1 cellular context compared by ENCODE assay signal in the genomic region with DNA sequence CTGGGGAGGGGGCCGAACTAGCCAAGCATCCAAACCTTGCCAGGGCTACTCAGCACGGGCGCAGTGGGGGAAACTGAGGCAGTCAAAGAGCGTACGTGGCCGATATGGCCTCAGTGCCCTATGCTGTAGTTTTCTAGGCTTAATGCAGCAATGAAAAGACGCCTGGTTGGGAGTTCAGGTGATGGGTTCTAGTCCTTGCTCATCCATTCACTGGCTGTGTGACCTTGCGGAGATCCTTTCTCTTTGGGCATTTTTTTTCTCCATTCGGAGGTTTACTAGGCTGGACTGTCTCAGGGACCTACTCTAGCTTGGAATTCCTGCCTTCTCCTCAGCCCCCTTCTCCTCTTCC.
TF ChIP-seq lines count a peak whose summit lies in the region.

No MANE protein-coding gene starts in this region.

TF ChIP-seq in HepG2, 621 proteins besides CTCF, POLR2A, EP300 and RAD21 (continued from another document):
- TF ChIP-seq, protein P1, sequence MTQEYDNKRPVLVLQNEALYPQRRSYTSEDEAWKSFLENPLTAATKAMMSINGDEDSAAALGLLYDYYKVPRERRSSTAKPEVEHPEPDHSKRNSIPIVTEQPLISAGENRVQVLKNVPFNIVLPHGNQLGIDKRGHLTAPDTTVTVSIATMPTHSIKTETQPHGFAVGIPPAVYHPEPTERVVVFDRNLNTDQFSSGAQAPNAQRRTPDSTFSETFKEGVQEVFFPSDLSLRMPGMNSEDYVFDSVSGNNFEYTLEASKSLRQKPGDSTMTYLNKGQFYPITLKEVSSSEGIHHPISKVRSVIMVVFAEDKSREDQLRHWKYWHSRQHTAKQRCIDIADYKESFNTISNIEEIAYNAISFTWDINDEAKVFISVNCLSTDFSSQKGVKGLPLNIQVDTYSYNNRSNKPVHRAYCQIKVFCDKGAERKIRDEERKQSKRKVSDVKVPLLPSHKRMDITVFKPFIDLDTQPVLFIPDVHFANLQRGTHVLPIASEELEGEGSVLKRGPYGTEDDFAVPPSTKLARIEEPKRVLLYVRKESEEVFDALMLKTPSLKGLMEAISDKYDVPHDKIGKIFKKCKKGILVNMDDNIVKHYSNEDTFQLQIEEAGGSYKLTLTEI (CRISPR knock-in tag; conservative IDR thresholded peaks at IDR 0.05) = no peak
- no peak for TF ChIP-seq ZNF124 (CRISPR knock-in tag; IDR thresholded peaks at IDR 0.05)
- TF ChIP-seq ZNF367 (CRISPR knock-in tag; IDR thresholded peaks at IDR 0.05; ENCODE audit: borderline replicate concordance) = no peak
- TF ChIP-seq TBL1XR1 (IDR thresholded peaks at IDR 0.05; ENCODE audit: borderline replicate concordance, low read length, partially characterized antibody) = no peak
- TF ChIP-seq MEIS1 (CRISPR knock-in tag; IDR thresholded peaks at IDR 0.05; ENCODE audit: borderline replicate concordance) = no peak
- no peak for TF ChIP-seq XRCC5 (optimal IDR thresholded peaks at IDR 0.05; ENCODE audit: low read length)
- no peak for TF ChIP-seq ZNF317 (CRISPR knock-in tag; IDR thresholded peaks at IDR 0.05)
- TF ChIP-seq, protein P2, sequence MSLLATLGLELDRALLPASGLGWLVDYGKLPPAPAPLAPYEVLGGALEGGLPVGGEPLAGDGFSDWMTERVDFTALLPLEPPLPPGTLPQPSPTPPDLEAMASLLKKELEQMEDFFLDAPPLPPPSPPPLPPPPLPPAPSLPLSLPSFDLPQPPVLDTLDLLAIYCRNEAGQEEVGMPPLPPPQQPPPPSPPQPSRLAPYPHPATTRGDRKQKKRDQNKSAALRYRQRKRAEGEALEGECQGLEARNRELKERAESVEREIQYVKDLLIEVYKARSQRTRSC (CRISPR knock-in tag; IDR thresholded peaks at IDR 0.05; ENCODE audit: low read depth) = no peak
- no peak for TF ChIP-seq MTF1 (CRISPR knock-in tag; IDR thresholded peaks at IDR 0.05)
- no peak for TF ChIP-seq HOXA5 (CRISPR knock-in tag; IDR thresholded peaks at IDR 0.05)
- TF ChIP-seq KDM2A (CRISPR knock-in tag; IDR thresholded peaks at IDR 0.05; ENCODE audit: borderline replicate concordance, low read depth) = no peak
- TF ChIP-seq, protein P3, sequence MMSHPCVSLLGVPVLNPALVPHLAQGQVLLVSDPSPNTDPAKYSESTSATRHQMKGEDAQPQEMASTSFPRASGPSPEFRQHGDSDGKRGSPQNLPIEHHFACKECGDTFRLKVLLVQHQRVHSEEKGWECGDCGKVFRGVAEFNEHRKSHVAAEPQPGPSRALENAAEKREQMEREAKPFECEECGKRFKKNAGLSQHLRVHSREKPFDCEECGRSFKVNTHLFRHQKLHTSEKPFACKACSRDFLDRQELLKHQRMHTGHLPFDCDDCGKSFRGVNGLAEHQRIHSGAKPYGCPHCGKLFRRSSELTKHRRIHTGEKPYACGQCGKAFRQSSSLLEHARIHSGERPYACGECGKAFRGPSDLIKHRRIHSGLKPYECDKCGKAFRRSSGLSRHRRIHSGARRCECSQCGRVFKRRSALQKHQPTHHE (CRISPR knock-in tag; IDR thresholded peaks at IDR 0.05; ENCODE audit: borderline replicate concordance) = no peak
- TF ChIP-seq, protein P4, sequence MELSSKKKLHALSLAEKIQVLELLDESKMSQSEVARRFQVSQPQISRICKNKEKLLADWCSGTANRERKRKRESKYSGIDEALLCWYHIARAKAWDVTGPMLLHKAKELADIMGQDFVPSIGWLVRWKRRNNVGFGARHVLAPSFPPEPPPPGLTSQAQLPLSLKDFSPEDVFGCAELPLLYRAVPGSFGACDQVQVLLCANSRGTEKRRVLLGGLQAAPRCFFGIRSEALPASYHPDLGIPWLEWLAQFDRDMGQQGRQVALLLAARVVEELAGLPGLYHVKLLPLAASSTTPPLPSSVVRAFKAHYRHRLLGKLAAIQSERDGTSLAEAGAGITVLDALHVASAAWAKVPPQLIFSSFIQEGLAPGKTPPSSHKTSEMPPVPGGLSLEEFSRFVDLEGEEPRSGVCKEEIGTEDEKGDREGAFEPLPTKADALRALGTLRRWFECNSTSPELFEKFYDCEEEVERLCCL (CRISPR knock-in tag; IDR thresholded peaks at IDR 0.05; ENCODE audit: borderline replicate concordance) = no peak
- TF ChIP-seq SNAPC2 (CRISPR knock-in tag; IDR thresholded peaks at IDR 0.05) = no peak
- TF ChIP-seq ZNF558 (CRISPR knock-in tag; IDR thresholded peaks at IDR 0.05; ENCODE audit: borderline replicate concordance) = no peak
- no peak for TF ChIP-seq KDM1A (CRISPR knock-in tag; IDR thresholded peaks at IDR 0.05)
- peak; percentile 16 for TF ChIP-seq IRF2 (CRISPR knock-in tag; IDR thresholded peaks at IDR 0.05)
- TF ChIP-seq, protein P5, sequence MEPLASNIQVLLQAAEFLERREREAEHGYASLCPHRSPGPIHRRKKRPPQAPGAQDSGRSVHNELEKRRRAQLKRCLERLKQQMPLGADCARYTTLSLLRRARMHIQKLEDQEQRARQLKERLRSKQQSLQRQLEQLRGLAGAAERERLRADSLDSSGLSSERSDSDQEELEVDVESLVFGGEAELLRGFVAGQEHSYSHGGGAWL (CRISPR knock-in tag; IDR thresholded peaks at IDR 0.05) = no peak; the same call in 1 of the 2 replicates
- TF ChIP-seq FOXO1 (CRISPR knock-in tag; IDR thresholded peaks at IDR 0.05) = no peak
- TF ChIP-seq NR2F1 (CRISPR knock-in tag; IDR thresholded peaks at IDR 0.05) = no peak
- no peak for TF ChIP-seq SRSF9 (IDR thresholded peaks at IDR 0.05; ENCODE audit: borderline replicate concordance, insufficient read depth, low read depth, low read length, poor library complexity, severe bottlenecking)
- TF ChIP-seq MXD4 (CRISPR knock-in tag; IDR thresholded peaks at IDR 0.05) = no peak
- TF ChIP-seq, protein P6, sequence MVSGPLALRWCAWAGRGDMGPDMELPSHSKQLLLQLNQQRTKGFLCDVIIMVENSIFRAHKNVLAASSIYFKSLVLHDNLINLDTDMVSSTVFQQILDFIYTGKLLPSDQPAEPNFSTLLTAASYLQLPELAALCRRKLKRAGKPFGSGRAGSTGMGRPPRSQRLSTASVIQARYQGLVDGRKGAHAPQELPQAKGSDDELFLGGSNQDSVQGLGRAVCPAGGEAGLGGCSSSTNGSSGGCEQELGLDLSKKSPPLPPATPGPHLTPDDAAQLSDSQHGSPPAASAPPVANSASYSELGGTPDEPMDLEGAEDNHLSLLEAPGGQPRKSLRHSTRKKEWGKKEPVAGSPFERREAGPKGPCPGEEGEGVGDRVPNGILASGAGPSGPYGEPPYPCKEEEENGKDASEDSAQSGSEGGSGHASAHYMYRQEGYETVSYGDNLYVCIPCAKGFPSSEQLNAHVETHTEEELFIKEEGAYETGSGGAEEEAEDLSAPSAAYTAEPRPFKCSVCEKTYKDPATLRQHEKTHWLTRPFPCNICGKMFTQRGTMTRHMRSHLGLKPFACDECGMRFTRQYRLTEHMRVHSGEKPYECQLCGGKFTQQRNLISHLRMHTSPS (CRISPR knock-in tag; IDR thresholded peaks at IDR 0.05; ENCODE audit: low read depth) = no peak
- TF ChIP-seq ZFY (CRISPR knock-in tag; IDR thresholded peaks at IDR 0.05) = no peak
- TF ChIP-seq KAT8 (CRISPR knock-in tag; IDR thresholded peaks at IDR 0.05) = peak; percentile 12; the same call in 1 of the 2 replicates
- TF ChIP-seq ZNF207 (IDR thresholded peaks at IDR 0.05; ENCODE audit: borderline replicate concordance) = no peak
- TF ChIP-seq, protein P7, sequence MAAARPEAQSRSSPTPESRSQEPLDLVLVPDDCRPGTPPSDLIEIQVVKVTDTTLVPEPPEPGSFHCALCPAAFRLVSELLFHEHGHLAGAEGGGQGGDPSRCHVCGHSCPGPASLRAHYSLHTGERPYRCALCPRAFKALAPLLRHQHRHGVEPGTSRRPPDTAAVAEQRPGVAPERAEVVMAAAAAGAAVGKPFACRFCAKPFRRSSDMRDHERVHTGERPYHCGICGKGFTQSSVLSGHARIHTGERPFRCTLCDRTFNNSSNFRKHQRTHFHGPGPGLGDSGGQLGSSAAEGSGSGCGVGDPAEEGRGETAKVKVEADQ (CRISPR knock-in tag; IDR thresholded peaks at IDR 0.05; ENCODE audit: borderline replicate concordance) = no peak
- TF ChIP-seq, protein P8, sequence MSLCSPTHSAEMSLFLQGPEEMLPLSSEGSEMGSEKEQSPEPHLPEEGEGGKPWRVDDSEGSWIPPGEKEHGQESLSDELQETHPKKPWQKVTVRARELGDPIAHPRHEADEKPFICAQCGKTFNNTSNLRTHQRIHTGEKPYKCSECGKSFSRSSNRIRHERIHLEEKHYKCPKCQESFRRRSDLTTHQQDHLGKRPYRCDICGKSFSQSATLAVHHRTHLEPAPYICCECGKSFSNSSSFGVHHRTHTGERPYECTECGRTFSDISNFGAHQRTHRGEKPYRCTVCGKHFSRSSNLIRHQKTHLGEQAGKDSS (CRISPR knock-in tag; IDR thresholded peaks at IDR 0.05; ENCODE audit: borderline replicate concordance, low read depth) = 0 out of 2 replicates have a peak, but pooled peaks have one; percentile 53
- no peak for TF ChIP-seq ZKSCAN8 (CRISPR knock-in tag; IDR thresholded peaks at IDR 0.05; ENCODE audit: borderline replicate concordance)
- TF ChIP-seq, protein P9, sequence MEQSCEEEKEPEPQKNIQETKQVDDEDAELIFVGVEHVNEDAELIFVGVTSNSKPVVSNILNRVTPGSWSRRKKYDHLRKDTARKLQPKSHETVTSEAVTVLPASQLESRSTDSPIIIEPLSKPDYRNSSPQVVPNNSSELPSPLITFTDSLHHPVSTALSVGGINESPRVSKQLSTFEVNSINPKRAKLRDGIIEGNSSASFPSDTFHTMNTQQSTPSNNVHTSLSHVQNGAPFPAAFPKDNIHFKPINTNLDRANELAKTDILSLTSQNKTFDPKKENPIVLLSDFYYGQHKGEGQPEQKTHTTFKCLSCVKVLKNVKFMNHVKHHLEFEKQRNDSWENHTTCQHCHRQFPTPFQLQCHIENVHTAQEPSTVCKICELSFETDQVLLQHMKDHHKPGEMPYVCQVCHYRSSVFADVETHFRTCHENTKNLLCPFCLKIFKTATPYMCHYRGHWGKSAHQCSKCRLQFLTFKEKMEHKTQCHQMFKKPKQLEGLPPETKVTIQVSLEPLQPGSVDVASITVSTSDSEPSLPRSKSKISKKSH (CRISPR knock-in tag; IDR thresholded peaks at IDR 0.05; ENCODE audit: borderline replicate concordance) = 0 out of 2 replicates have a peak, but pooled peaks have one; percentile 27
- no peak for TF ChIP-seq ETV5 (CRISPR knock-in tag; IDR thresholded peaks at IDR 0.05; ENCODE audit: borderline replicate concordance)
- no peak for TF ChIP-seq CENPX (CRISPR knock-in tag; IDR thresholded peaks at IDR 0.05)
- no peak for TF ChIP-seq NRL (CRISPR knock-in tag; IDR thresholded peaks at IDR 0.05; ENCODE audit: borderline replicate concordance)
- TF ChIP-seq, protein P10, sequence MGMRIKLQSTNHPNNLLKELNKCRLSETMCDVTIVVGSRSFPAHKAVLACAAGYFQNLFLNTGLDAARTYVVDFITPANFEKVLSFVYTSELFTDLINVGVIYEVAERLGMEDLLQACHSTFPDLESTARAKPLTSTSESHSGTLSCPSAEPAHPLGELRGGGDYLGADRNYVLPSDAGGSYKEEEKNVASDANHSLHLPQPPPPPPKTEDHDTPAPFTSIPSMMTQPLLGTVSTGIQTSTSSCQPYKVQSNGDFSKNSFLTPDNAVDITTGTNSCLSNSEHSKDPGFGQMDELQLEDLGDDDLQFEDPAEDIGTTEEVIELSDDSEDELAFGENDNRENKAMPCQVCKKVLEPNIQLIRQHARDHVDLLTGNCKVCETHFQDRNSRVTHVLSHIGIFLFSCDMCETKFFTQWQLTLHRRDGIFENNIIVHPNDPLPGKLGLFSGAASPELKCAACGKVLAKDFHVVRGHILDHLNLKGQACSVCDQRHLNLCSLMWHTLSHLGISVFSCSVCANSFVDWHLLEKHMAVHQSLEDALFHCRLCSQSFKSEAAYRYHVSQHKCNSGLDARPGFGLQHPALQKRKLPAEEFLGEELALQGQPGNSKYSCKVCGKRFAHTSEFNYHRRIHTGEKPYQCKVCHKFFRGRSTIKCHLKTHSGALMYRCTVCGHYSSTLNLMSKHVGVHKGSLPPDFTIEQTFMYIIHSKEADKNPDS (CRISPR knock-in tag; IDR thresholded peaks at IDR 0.05) = no peak
- TF ChIP-seq JUN (CRISPR knock-in tag; IDR thresholded peaks at IDR 0.05) = no peak
